In genomic region chr6:23659125-23659524, GRCh38 we compare ENCODE assay signal across 8 cellular contexts.
DNase-seq lines count a peak whose midpoint lies in the region; ATAC-seq and TF ChIP-seq lines count a peak whose summit lies in the region.

No MANE protein-coding gene starts in this region.

- H3K4me1 ChIP-seq in left lung (no peaks in the 10 kb centered on the region), tibial artery (no peaks in the 10 kb centered on the region)

- DNase-seq in COLO668 (lab: John Stamatoyannopoulos, UW; ENCODE audit: unreplicated experiment) (peak; percentile 16), NCI-H146 (lab: John Stamatoyannopoulos, UW) (peak; percentile 79), astrocyte of the cerebellum (ENCODE audit: low read depth) (no peak), left lung (no peak), T1000 (lab: John Stamatoyannopoulos, UW) (no peak), tibial artery (no peak)

- TF ChIP-seq CTCF in astrocyte of the cerebellum (IDR thresholded peaks at IDR 0.05; ENCODE audit: low read depth, low read length, missing control alignments) (peak; percentile 60), left lung (IDR thresholded peaks at IDR 0.05) (peak in 1 of 2 donors; percentile 15), tibial artery (IDR thresholded peaks at IDR 0.05) (no peak)

- H3K9me3 ChIP-seq in left lung: no peaks in the 10 kb centered on the region
- H3K9me3 ChIP-seq in tibial artery: no peaks in the 10 kb centered on the region

- no peaks in the 10 kb centered on the region for H3K27me3 ChIP-seq in left lung
- H3K27me3 ChIP-seq in tibial artery: no peaks in the 10 kb centered on the region

- no peak overlapping the region for H3K27ac ChIP-seq in left lung
- H3K27ac ChIP-seq in tibial artery: no peak overlapping the region

- ATAC-seq in left lung: peak; percentile 61
- no peak for ATAC-seq in HG03439 (IDR thresholded peaks at IDR 0.05; ENCODE audit: unreplicated experiment)
- no peak for ATAC-seq in GM18861 (IDR thresholded peaks at IDR 0.05; ENCODE audit: unreplicated experiment)

- H3K4me3 ChIP-seq in astrocyte of the cerebellum (ENCODE audit: low read depth, low read length) (no peak overlapping the region), left lung (no peak overlapping the region), tibial artery (no peak overlapping the region)

- H3K36me3 ChIP-seq in left lung (no peaks in the 10 kb centered on the region), tibial artery (no peaks in the 10 kb centered on the region)

- in situ Hi-C loops in astrocyte of the cerebellum (cut with HindIII; ENCODE audit: low sequenced_read_pairs): no loop called here

- intact Hi-C loops in left lung (cut with DNase I) (no loop called here), tibial artery (cut with DNase I; ENCODE audit: low total_unique reads) (no loop called here)

Comparison
In these comparisons a context has a peak if more than half of its experiments do, and no peak if none do; other contexts are left out.
1. DNase-seq: peak in COLO668 (single experiment) and NCI-H146 (single experiment); none in astrocyte of the cerebellum (single experiment), left lung (0 of 2), T1000 (single experiment) and tibial artery (0 of 2).